ENCODE assay signal across 36 cellular contexts in the genomic region with DNA sequence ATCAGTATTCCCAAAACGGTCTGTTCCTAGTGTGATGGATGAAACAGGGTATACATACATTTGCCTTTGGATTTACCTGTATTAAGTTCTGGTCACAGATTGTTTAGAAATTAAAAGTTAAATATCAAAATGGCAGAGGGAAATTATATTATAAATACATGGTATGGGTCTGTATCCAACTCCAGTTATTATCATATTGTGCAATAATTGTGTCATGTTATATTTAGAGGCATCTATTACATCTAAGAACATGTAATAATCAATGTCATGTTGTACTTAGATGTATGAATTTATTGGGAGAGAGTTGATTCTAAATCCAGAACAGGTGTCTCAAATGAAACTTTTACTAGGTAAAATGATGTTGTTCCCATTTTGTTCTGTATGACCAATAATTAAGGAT.
"Had no signal": no experiment of that assay in that cellular context is flagged by ENCODE, and none has a peak within 500 bp of the region (broad histone marks: within the 10 kb centered on the region; RNA-seq: fewer than 3 reads in every experiment).

No MANE protein-coding gene starts in this region.

- DNase-seq: activated B cell treated with CpG ODN at 0.5 μM for 24 hours; activated CD4-positive, alpha-beta memory T cell treated with anti-CD3 and anti-CD28 coated beads for 36 hours; activated CD4-positive, alpha-beta T cell treated with anti-CD3 and anti-CD28 coated beads for 4 hours; activated CD4-positive, alpha-beta T cell treated with anti-CD3 and anti-CD28 coated beads, Interleukin-2, amount 10 ng/mL, durations not matched to agents 24 days and 14 days; activated CD4-positive, alpha-beta T cell treated with anti-CD3 and anti-CD28 coated beads, Interleukin-2, amount 50 U/mL, for 1 hour; activated CD4-positive, alpha-beta T cell treated with anti-CD3 and anti-CD28 coated beads, Interleukin-2, amount 50 U/mL, for 4 hours; activated CD4-positive, CD25-positive, alpha-beta regulatory T cell treated with anti-CD3 and anti-CD28 coated beads, Interleukin-2, amount 50 U/mL, for 72 hours; activated CD8-positive, alpha-beta memory T cell treated with anti-CD3 and anti-CD28 coated beads, Interleukin-2, amount 50 U/mL, for 4 hours; activated CD8-positive, alpha-beta T cell treated with anti-CD3 and anti-CD28 coated beads for 36 hours; activated effector memory CD4-positive, alpha-beta T cell treated with anti-CD3 and anti-CD28 coated beads, Interleukin-2, amount 50 U/mL, for 16 hours; activated gamma-delta T cell treated with Interleukin-2 at 50 U/mL for 16 hours; activated naive CD4-positive, alpha-beta T cell; activated naive CD4-positive, alpha-beta T cell treated with anti-CD3 and anti-CD28 coated beads for 36 hours; activated naive CD4-positive, alpha-beta T cell treated with anti-CD3 and anti-CD28 coated beads, Interleukin-2, amount 50 U/mL, for 16 hours; activated naive CD8-positive, alpha-beta T cell treated with anti-CD3 and anti-CD28 coated beads for 36 hours; activated T-cell treated with anti-CD3 and anti-CD28 coated beads for 4 hours; activated T-cell treated with anti-CD3 and anti-CD28 coated beads, Interleukin-2, amount 50 U/mL, for 1 hour; activated T-cell treated with anti-CD3 and anti-CD28 coated beads, Interleukin-2, amount 50 U/mL, for 4 hours; activated T-cell treated with anti-CD3 and anti-CD28 coated beads, Interleukin-2, amount 50 U/mL, for 72 hours; adrenal gland; amniotic stem cell; aorta; body of pancreas; brain microvascular endothelial cell; caudate nucleus; cerebellar nuclear complex; T-helper 1 cell; T-helper 2 cell; T-helper 9 cell had no signal

- H3K27ac ChIP-seq: adrenal gland, body of pancreas, brain microvascular endothelial cell, cardiac muscle cell, VCaP had no signal

- H3K36me3 ChIP-seq: adrenal gland, brain microvascular endothelial cell, cardiac muscle cell had no signal

- H3K4me3 ChIP-seq: adrenal gland, body of pancreas, cardiac muscle cell had no signal

- H3K9me3 ChIP-seq: adrenal gland, body of pancreas had no signal

- FAIRE-seq: astrocyte, bronchial epithelial cell, TTC549 had no signal

- H3K27me3 ChIP-seq: adrenal gland, body of pancreas, brain microvascular endothelial cell, cardiac muscle cell had no signal

- ATAC-seq: activated CD8-positive, alpha-beta T cell treated with anti-CD3 and anti-CD28 coated beads for 36 hours; activated naive CD4-positive, alpha-beta T cell treated with anti-CD3 and anti-CD28 coated beads, Interleukin-2, amount 50 U/mL, for 72 hours; activated T-cell treated with anti-CD3 and anti-CD28 coated beads, Interleukin-2, amount 50 U/mL, for 4 hours; activated T-cell treated with anti-CD3 and anti-CD28 coated beads, Interleukin-2, amount 50 U/mL, for 72 hours; activated T-helper 17 cell treated with anti-CD3 and anti-CD28 coated beads, Interleukin-2, amount 50 U/mL, for 72 hours; body of pancreas had no signal

- H3K4me1 ChIP-seq: adrenal gland, body of pancreas had no signal
